Comparison of ENCODE assay signal across 9 cellular contexts in genomic region chr22:22666307-22667091, GRCh38. TPM values are rescaled to one million over a fixed set of nuclear protein-coding genes. Genes with fewer than 3 reads are reported as not detected.
DNase-seq lines count a peak whose midpoint lies in the region; ATAC-seq and TF ChIP-seq lines count a peak whose summit lies in the region.
"Had no signal": no experiment of that assay in that cellular context is flagged by ENCODE, and none has a peak within 500 bp of the region (broad histone marks: within the 10 kb centered on the region; RNA-seq: fewer than 3 reads in every experiment).

No MANE protein-coding gene starts in this region.

- TF ChIP-seq CTCF in cardiac fibroblast (IDR thresholded peaks at IDR 0.05; ENCODE audit: low read depth, low read length), result peak; percentile 86

- H3K9me3 Mint-ChIP-seq in natural killer cell treated with Interleukin-12 subunit alpha and Interleukin-12 subunit beta and Interleukin-15 and Interleukin-18, amount 100 ng/mL, for 72 hours, result no peaks in the 10 kb centered on the region
- H3K9me3 Mint-ChIP-seq: activated naive CD4-positive, alpha-beta T cell treated with anti-CD3 and anti-CD28 coated beads, Interleukin-2, amount 50 U/mL, for 72 hours had no signal

- H3K36me3 Mint-ChIP-seq in natural killer cell treated with Interleukin-12 subunit alpha and Interleukin-12 subunit beta and Interleukin-15 and Interleukin-18, amount 100 ng/mL, for 72 hours, result no peaks in the 10 kb centered on the region
- H3K36me3 Mint-ChIP-seq: activated naive CD4-positive, alpha-beta T cell treated with anti-CD3 and anti-CD28 coated beads, Interleukin-2, amount 50 U/mL, for 72 hours had no signal

- H3K4me1 Mint-ChIP-seq in natural killer cell treated with Interleukin-12 subunit alpha and Interleukin-12 subunit beta and Interleukin-15 and Interleukin-18, amount 100 ng/mL, for 72 hours (ENCODE audit: low read depth in 2 of 2), result peaks cover 12 to 14% of the 10 kb centered on the region in 2 donors

- no peaks in the 10 kb centered on the region for H3K27me3 Mint-ChIP-seq in natural killer cell treated with Interleukin-12 subunit alpha and Interleukin-12 subunit beta and Interleukin-15 and Interleukin-18, amount 100 ng/mL, for 72 hours

- DNase-seq in activated T-cell treated with anti-CD3 and anti-CD28 coated beads, Interleukin-2, amount 50 U/mL, for 48 hours, result peak; percentile 33 to 49
- no peak for DNase-seq in activated T-cell treated with anti-CD3 and anti-CD28 coated beads for 4 hours
- peak; percentile 24 for DNase-seq in MV-4-11 (lab: John Stamatoyannopoulos, UW)
- DNase-seq in cardiac fibroblast (ENCODE audit: low read depth in 2 of 2), result peak; percentile 54 to 56
- DNase-seq in natural killer cell treated with Interleukin-12 subunit alpha and Interleukin-12 subunit beta and Interleukin-15 and Interleukin-18, amount 100 ng/mL, for 72 hours (ENCODE audit: low spot score), result no peak
- no peak for DNase-seq in NCI-H2227 (lab: John Stamatoyannopoulos, UW; ENCODE audit: unreplicated experiment)

- ATAC-seq in natural killer cell treated with Interleukin-12 subunit alpha and Interleukin-12 subunit beta and Interleukin-15 and Interleukin-18, amount 100 ng/mL, for 72 hours, result peak; percentile 39 to 49
- ATAC-seq in HG03571 (IDR thresholded peaks at IDR 0.05; ENCODE audit: unreplicated experiment) (no peak), GM18909 (IDR thresholded peaks at IDR 0.05; ENCODE audit: poor library complexity, unreplicated experiment) (no peak)

- no peak overlapping the region for H3K4me3 ChIP-seq in cardiac fibroblast (replicated peaks in 1 of 2; ENCODE audit: low read depth in 2 of 2, low read length in 2 of 2)

- H3K27ac Mint-ChIP-seq in natural killer cell treated with Interleukin-12 subunit alpha and Interleukin-12 subunit beta and Interleukin-15 and Interleukin-18, amount 100 ng/mL, for 72 hours, result no peak overlapping the region
- H3K27ac Mint-ChIP-seq: activated naive CD4-positive, alpha-beta T cell treated with anti-CD3 and anti-CD28 coated beads, Interleukin-2, amount 50 U/mL, for 72 hours had no signal

- H3K4me3 Mint-ChIP-seq in natural killer cell treated with Interleukin-12 subunit alpha and Interleukin-12 subunit beta and Interleukin-15 and Interleukin-18, amount 100 ng/mL, for 72 hours, result no peak overlapping the region

RNA-seq across cellular contexts. Expression of gene GGTLC2, which starts 22.1 kb away (rescaled TPM):
- total RNA-seq in natural killer cell treated with Interleukin-12 subunit alpha and Interleukin-12 subunit beta and Interleukin-15 and Interleukin-18, amount 100 ng/mL, for 72 hours, result not detected
- total RNA-seq: activated naive CD4-positive, alpha-beta T cell treated with anti-CD3 and anti-CD28 coated beads, Interleukin-2, amount 50 U/mL, for 72 hours had no signal

Comparison
In these comparisons a context has a peak if more than half of its experiments do, and no peak if none do; other contexts are left out.
1. DNase-seq: peak in activated T-cell treated with anti-CD3 and anti-CD28 coated beads, Interleukin-2, amount 50 U/mL, for 48 hours (2 of 2), MV-4-11 (single experiment) and cardiac fibroblast (2 of 2); none in activated T-cell treated with anti-CD3 and anti-CD28 coated beads for 4 hours (single experiment), natural killer cell treated with Interleukin-12 subunit alpha and Interleukin-12 subunit beta and Interleukin-15 and Interleukin-18, amount 100 ng/mL, for 72 hours (single experiment) and NCI-H2227 (single experiment).
2. ATAC-seq: peak in natural killer cell treated with Interleukin-12 subunit alpha and Interleukin-12 subunit beta and Interleukin-15 and Interleukin-18, amount 100 ng/mL, for 72 hours (2 of 2); none in HG03571 (single experiment) and GM18909 (single experiment).